8 cellular contexts compared by ENCODE assay signal in genomic region chr10:14186245-14186644, GRCh38.
DNase-seq lines count a peak whose midpoint lies in the region; TF ChIP-seq lines count a peak whose summit lies in the region.
"Had no signal": no experiment of that assay in that cellular context is flagged by ENCODE, and none has a peak within 500 bp of the region (broad histone marks: within the 10 kb centered on the region; RNA-seq: fewer than 3 reads in every experiment).

No MANE protein-coding gene starts in this region.

- H3K4me3 Mint-ChIP-seq in Caco-2 (ENCODE audit: unreplicated experiment) (peak overlapping the region; percentile 73), HFFc6 (no peak overlapping the region)

- H3K4me3 ChIP-seq in Caco-2 (ENCODE audit: low read depth, low read length) = no peak overlapping the region
- no peak overlapping the region for H3K4me3 ChIP-seq in kidney epithelial cell (ENCODE audit: low read depth, low read length)
- H3K4me3 ChIP-seq in coronary artery = no peak overlapping the region
- no peak overlapping the region for H3K4me3 ChIP-seq in esophagus squamous epithelium
- H3K4me3 ChIP-seq: stomach had no signal

- intact Hi-C loops in Caco-2 (cut with micrococcal nuclease; ENCODE audit: unreplicated experiment) = loop anchor here (5.0 kb wide), 2 partner anchors 361 to 399 kb away; no protein-coding TSS in a partner anchor
- intact Hi-C loops in esophagus squamous epithelium (cut with DNase I) = no loop called here

- POLR2A ChIA-PET in Caco-2 (lab: Charles Lee) = interaction anchor here (0.6 to 2.8 kb wide), 14 partner anchors 10 to 651 kb away, joined by 3 to 26 read pairs (median 7); partner anchors contain the start of genes CDNF, HSPA14 and MSANTD7

- H3K9me3 ChIP-seq in Caco-2 = no peaks in the 10 kb centered on the region
- no peaks in the 10 kb centered on the region for H3K9me3 ChIP-seq in esophagus squamous epithelium
- H3K9me3 ChIP-seq: stomach had no signal

- peak in 1 of 2 experiments; percentile 53 for DNase-seq in Caco-2
- DNase-seq in HFFc6 = peak; percentile 1
- peak; percentile 40 for DNase-seq in T1000 (lab: John Stamatoyannopoulos, UW)
- no peak for DNase-seq in kidney epithelial cell (ENCODE audit: low read depth)
- DNase-seq in coronary artery (ENCODE audit: low spot score) = no peak
- no peak for DNase-seq in esophagus squamous epithelium (lab: John Stamatoyannopoulos, UW)
- DNase-seq in GOT3 (lab: John Stamatoyannopoulos, UW) = no peak
- DNase-seq: stomach had no signal

- CTCF ChIA-PET in Caco-2 (lab: Charles Lee) = interaction anchor here (0.6 to 2.7 kb wide), 14 partner anchors 10 to 488 kb away, joined by 3 to 49 read pairs (median 4); no protein-coding TSS in a partner anchor

- no peaks in the 10 kb centered on the region for H3K9me3 Mint-ChIP-seq in Caco-2 (ENCODE audit: unreplicated experiment)
- H3K9me3 Mint-ChIP-seq in HFFc6 = no peaks in the 10 kb centered on the region; the same call in 1 of the 2 replicates

- peaks cover 15% of the 10 kb centered on the region for H3K4me1 ChIP-seq in Caco-2
- peaks cover 0 to 14% (median 5%) of the 10 kb centered on the region in 3 donors for H3K4me1 ChIP-seq in esophagus squamous epithelium

- H3K36me3 ChIP-seq in Caco-2 (ENCODE audit: control insufficient read depth, insufficient read depth, low read length) = no peaks in the 10 kb centered on the region
- no peaks in the 10 kb centered on the region for H3K36me3 ChIP-seq in kidney epithelial cell (ENCODE audit: control insufficient read depth, insufficient read depth, low read length)
- H3K36me3 ChIP-seq in esophagus squamous epithelium = no peaks in the 10 kb centered on the region
- H3K36me3 ChIP-seq: stomach had no signal

- H3K27ac ChIP-seq in coronary artery (no peak overlapping the region), esophagus squamous epithelium (no peak overlapping the region)
- H3K27ac ChIP-seq: stomach had no signal

- BruUV-seq in Caco-2 (replicated peaks; lab: Mats Ljungman, UMichigan) = no TSS peak

- H3K27me3 Mint-ChIP-seq in Caco-2 (ENCODE audit: insufficient read depth, unreplicated experiment) (peaks cover 4% of the 10 kb centered on the region), HFFc6 (ENCODE audit: insufficient read depth) (peaks cover 50% of the 10 kb centered on the region)

- H3K27me3 ChIP-seq in Caco-2 (replicated peaks; ENCODE audit: control insufficient read depth, insufficient read depth, low read length) = no peaks in the 10 kb centered on the region
- no peaks in the 10 kb centered on the region for H3K27me3 ChIP-seq in kidney epithelial cell (ENCODE audit: control insufficient read depth, insufficient read depth, low read length)
- peaks cover 0 to 22% (median 0%) of the 10 kb centered on the region in 4 donors for H3K27me3 ChIP-seq in esophagus squamous epithelium

- WGBS in esophagus squamous epithelium, 2 donors = 83 to 87% methylated on average over 6 of the region's 6 CpGs

- peaks cover 20% of the 10 kb centered on the region for H3K36me3 Mint-ChIP-seq in Caco-2 (ENCODE audit: insufficient read depth, unreplicated experiment)
- no peaks in the 10 kb centered on the region for H3K36me3 Mint-ChIP-seq in HFFc6 (ENCODE audit: low read depth)

- TF ChIP-seq POLR2A in esophagus squamous epithelium (IDR thresholded peaks at IDR 0.05) = no peak

- H3K4me1 Mint-ChIP-seq in Caco-2 (ENCODE audit: low read depth, unreplicated experiment) (peaks cover 30% of the 10 kb centered on the region), HFFc6 (ENCODE audit: low read depth) (no peaks in the 10 kb centered on the region; the same call in 1 of the 2 replicates)

- TF ChIP-seq CTCF in Caco-2 (IDR thresholded peaks at IDR 0.05; ENCODE audit: insufficient read depth in 1 of 2, low read depth in 1 of 2, low read length in 1 of 2, severe bottlenecking in 1 of 2, unreplicated experiment in 1 of 2) (peak; percentile 75 to 83), HFFc6 (IDR thresholded peaks at IDR 0.05) (peak; percentile 64), kidney epithelial cell (IDR thresholded peaks at IDR 0.05; ENCODE audit: insufficient read depth, low read length, poor library complexity, severe bottlenecking) (peak; percentile 28), coronary artery (IDR thresholded peaks at IDR 0.05) (no peak), esophagus squamous epithelium (IDR thresholded peaks at IDR 0.05) (no peak)

- H3K27ac Mint-ChIP-seq in Caco-2 (ENCODE audit: unreplicated experiment) = peak overlapping the region; percentile 99
- no peak overlapping the region for H3K27ac Mint-ChIP-seq in HFFc6

Comparison
In these comparisons a context has a peak if more than half of its experiments do, and no peak if none do; other contexts are left out.
1. DNase-seq: peak in HFFc6 (single experiment) and T1000 (single experiment); none in kidney epithelial cell (single experiment), coronary artery (single experiment), esophagus squamous epithelium (single experiment) and GOT3 (single experiment).
2. CTCF ChIP-seq: peak in Caco-2 (2 of 2), HFFc6 (single experiment) and kidney epithelial cell (single experiment); none in coronary artery (single experiment) and esophagus squamous epithelium (0 of 6).